Comparison of ENCODE assay signal across 23 cellular contexts in the genomic region with DNA sequence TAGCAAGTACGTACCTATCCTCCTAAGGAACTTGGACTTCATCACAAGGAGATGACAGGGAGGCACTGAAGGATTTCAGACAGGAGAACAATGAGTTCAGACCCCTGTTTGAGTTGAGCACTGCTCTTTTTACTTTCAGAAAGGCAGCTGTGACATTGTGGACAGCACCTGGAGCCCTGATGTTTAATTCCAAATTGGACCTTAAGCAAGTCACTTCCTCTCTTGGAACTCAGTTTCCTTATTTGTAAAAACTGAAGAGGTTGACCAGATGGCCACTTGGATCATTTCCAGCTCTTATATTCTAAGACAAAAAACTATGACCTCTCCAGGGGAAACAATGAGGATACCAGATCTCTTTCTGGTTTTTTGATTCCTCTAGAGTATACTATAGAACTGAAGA.
"Had no signal": no experiment of that assay in that cellular context is flagged by ENCODE, and none has a peak within 500 bp of the region (broad histone marks: within the 10 kb centered on the region; RNA-seq: fewer than 3 reads in every experiment).

No MANE protein-coding gene starts in this region.

- ATAC-seq: gastroesophageal sphincter; left cardiac atrium; sciatic nerve; stimulated activated memory B cell treated with anti-CD40 and anti-IgM and Interleukin-4, amounts not matched to agents 10 μg/mL and 1 μg/mL and 100 μg/mL, for 72 hours had no signal

- H3K27ac ChIP-seq: esophagus squamous epithelium, gastroesophageal sphincter, left ventricle myocardium inferior, parathyroid adenoma, prostate gland, tibial artery, upper lobe of left lung, uterus had no signal

- H3K9me3 ChIP-seq: esophagus squamous epithelium, gastroesophageal sphincter, left ventricle myocardium inferior, prostate gland, spleen, tibial artery, upper lobe of left lung, uterus had no signal

- H3K9me3 Mint-ChIP-seq: dendritic cell treated with granulocyte-macrophage colony-stimulating factor and Interleukin-4, amounts not matched to agents 40 ng/mL and 50 ng/mL, for 4 days; naive B cell; nephron; stimulated activated memory B cell treated with anti-CD40 and anti-IgM and Interleukin-4, amounts not matched to agents 10 μg/mL and 1 μg/mL and 100 μg/mL, for 72 hours; stimulated activated naive CD8-positive, alpha-beta T cell treated with anti-CD3 and anti-CD28 coated beads, Interleukin-15, Interleukin-2, amounts not matched to agents 100 ng/mL and 50 ng/mL, for 24 hours had no signal

- FAIRE-seq: kidney had no signal

- DNase-seq: esophagus squamous epithelium; foreskin fibroblast; glutamatergic neuron; kidney; left cardiac atrium; left ventricle myocardium inferior; mesendoderm; naive B cell; spleen; stimulated activated CD4-positive, alpha-beta T cell treated with anti-CD3 and anti-CD28 coated beads, Interleukin-15, amount 100 ng/mL, for 24 hours; stimulated activated CD4-positive, alpha-beta T cell treated with anti-CD3 and anti-CD28 coated beads, Interleukin-1b, Interleukin-23, amount 100 ng/mL, for 48 hours; stimulated activated CD4-positive, alpha-beta T cell treated with anti-CD3 and anti-CD28 coated beads, Interleukin-4, amount 100 ng/mL, for 24 hours; tibial artery; upper lobe of left lung; uterus had no signal

- H3K4me3 ChIP-seq: esophagus squamous epithelium, gastroesophageal sphincter, left ventricle myocardium inferior, prostate gland, spleen, tibial artery, upper lobe of left lung, uterus had no signal

- H3K27ac Mint-ChIP-seq: dendritic cell treated with granulocyte-macrophage colony-stimulating factor and Interleukin-4, amounts not matched to agents 40 ng/mL and 50 ng/mL, for 4 days; naive B cell; nephron; stimulated activated memory B cell treated with anti-CD40 and anti-IgM and Interleukin-4, amounts not matched to agents 10 μg/mL and 1 μg/mL and 100 μg/mL, for 72 hours; stimulated activated naive CD8-positive, alpha-beta T cell treated with anti-CD3 and anti-CD28 coated beads, Interleukin-15, Interleukin-2, amounts not matched to agents 100 ng/mL and 50 ng/mL, for 24 hours had no signal

- H3K4me1 ChIP-seq: parathyroid adenoma had no signal

- H3K27me3 Mint-ChIP-seq: stimulated activated memory B cell treated with anti-CD40 and anti-IgM and Interleukin-4, amounts not matched to agents 10 μg/mL and 1 μg/mL and 100 μg/mL, for 72 hours; stimulated activated naive CD8-positive, alpha-beta T cell treated with anti-CD3 and anti-CD28 coated beads, Interleukin-15, Interleukin-2, amounts not matched to agents 100 ng/mL and 50 ng/mL, for 24 hours had no signal

- H3K79me2 ChIP-seq: parathyroid adenoma had no signal

- H3K36me3 Mint-ChIP-seq: naive B cell; stimulated activated memory B cell treated with anti-CD40 and anti-IgM and Interleukin-4, amounts not matched to agents 10 μg/mL and 1 μg/mL and 100 μg/mL, for 72 hours had no signal

- H3K4me3 Mint-ChIP-seq: dendritic cell treated with granulocyte-macrophage colony-stimulating factor and Interleukin-4, amounts not matched to agents 40 ng/mL and 50 ng/mL, for 4 days; naive B cell; nephron; stimulated activated memory B cell treated with anti-CD40 and anti-IgM and Interleukin-4, amounts not matched to agents 10 μg/mL and 1 μg/mL and 100 μg/mL, for 72 hours; stimulated activated naive CD8-positive, alpha-beta T cell treated with anti-CD3 and anti-CD28 coated beads, Interleukin-15, Interleukin-2, amounts not matched to agents 100 ng/mL and 50 ng/mL, for 24 hours had no signal

- H3K27me3 ChIP-seq: tibial artery, uterus had no signal

- H2AFZ ChIP-seq: parathyroid adenoma had no signal

- H3K36me3 ChIP-seq: esophagus squamous epithelium, gastroesophageal sphincter, left ventricle myocardium inferior, prostate gland, spleen, tibial artery, upper lobe of left lung, uterus had no signal

- H3K9ac ChIP-seq: parathyroid adenoma had no signal
